Comparison of ENCODE assay signal across 8 cellular contexts in genomic region chr18:54776282-54776977, GRCh38. TPM values are rescaled to one million over a fixed set of nuclear protein-coding genes. Genes with fewer than 3 reads are reported as not detected.
DNase-seq lines count a peak whose midpoint lies in the region; ATAC-seq, FAIRE-seq and TF ChIP-seq lines count a peak whose summit lies in the region.

No MANE protein-coding gene starts in this region.

- ATAC-seq in HG02759 (IDR thresholded peaks at IDR 0.05; ENCODE audit: unreplicated experiment) (peak; percentile 88), Panc1 (peak; percentile 97)

- no TSS peak for BruUV-seq in Panc1 (replicated peaks; lab: Mats Ljungman, UMichigan)

- TF ChIP-seq POLR2A in Peyer's patch (IDR thresholded peaks at IDR 0.05), result no peak

- peak overlapping the region; percentile 39 for H3K27ac ChIP-seq in Panc1 (ENCODE audit: low read length)
- H3K27ac ChIP-seq in Peyer's patch, result no peak overlapping the region

- intact Hi-C loops in Panc1 (cut with micrococcal nuclease; ENCODE audit: unreplicated experiment), result no loop called here

- no peak for TF ChIP-seq CTCF in Panc1 (IDR thresholded peaks at IDR 0.05)
- TF ChIP-seq CTCF in fibroblast of the aortic adventitia (IDR thresholded peaks at IDR 0.05; ENCODE audit: insufficient read depth, low read length), result no peak
- TF ChIP-seq CTCF in Peyer's patch (IDR thresholded peaks at IDR 0.05), result no peak
- TF ChIP-seq CTCF in GM13976 (IDR thresholded peaks at IDR 0.05; ENCODE audit: borderline replicate concordance, control extremely low read depth, extremely low read depth, insufficient read depth, missing control alignments), result no peak

- H3K9me3 ChIP-seq in Panc1 (ENCODE audit: control insufficient read depth, insufficient read depth, low read depth, low read length) (no peaks in the 10 kb centered on the region), Peyer's patch (no peaks in the 10 kb centered on the region)

- H3K36me3 ChIP-seq in Panc1 (ENCODE audit: control insufficient read depth, insufficient read depth, low read length) (no peaks in the 10 kb centered on the region), Peyer's patch (no peaks in the 10 kb centered on the region)

- H3K4me3 ChIP-seq in Panc1 (ENCODE audit: low read depth in 2 of 2, low read length in 2 of 2) (no peak overlapping the region), fibroblast of the aortic adventitia (ENCODE audit: low read depth, low read length) (no peak overlapping the region), Peyer's patch (no peak overlapping the region)

- H3K4me1 ChIP-seq in Panc1 (ENCODE audit: control insufficient read depth, insufficient read depth, low read length) (peaks cover 9% of the 10 kb centered on the region), Peyer's patch (no peaks in the 10 kb centered on the region)

- POLR2A ChIA-PET in Panc1 (lab: Charles Lee), result no interaction called here

- DNase-seq in activated CD4-positive, alpha-beta T cell treated with anti-CD3 and anti-CD28 coated beads for 48 hours, result peak; percentile 59
- DNase-seq in activated CD4-positive, alpha-beta T cell treated with anti-CD3 and anti-CD28 coated beads for 1 hour, result no peak
- DNase-seq in Panc1 (ENCODE audit: low read depth, low spot score) (peak; percentile 89), fibroblast of the aortic adventitia (ENCODE audit: low read depth) (peak; percentile 98), urothelium cell line (ENCODE audit: low spot score) (peak; percentile 77), Peyer's patch (no peak), GM13976 (ENCODE audit: low spot score) (no peak)

- peak; percentile 20 for FAIRE-seq in urothelium cell line (lab: Jason Lieb, UNC)

- CTCF ChIA-PET in Panc1 (lab: Charles Lee), result no interaction called here

- in situ Hi-C loops in Panc1 (cut with HindIII; ENCODE audit: low pct_unique_long_range_greater_than_20kb, low sequenced_read_pairs) (no loop called here), GM13976 (cut with MboI; ENCODE audit: low sequenced_read_pairs, unreplicated experiment) (no loop called here)

- no peaks in the 10 kb centered on the region for H3K27me3 ChIP-seq in Panc1 (ENCODE audit: control insufficient read depth, insufficient read depth, low read length)
- H3K27me3 ChIP-seq in Peyer's patch, result no peaks in the 10 kb centered on the region

RNA-seq across cellular contexts. Expression of gene RAB27B, which starts 51.8 kb away (rescaled TPM):
- total RNA-seq in Panc1 (2021; ENCODE audit: unreplicated experiment) (3.9 TPM), fibroblast of the aortic adventitia (ENCODE audit: low replicate concordance) (1.7 and 38.0 TPM in 2 replicates), Peyer's patch (1 to 10 TPM; 2.5 to 7.1 (median 4.7) TPM)
- 2.0 TPM for polyA plus RNA-seq in Panc1 (2012; ENCODE audit: insufficient read length)

Comparison
In these comparisons a context has a peak if more than half of its experiments do, and no peak if none do; other contexts are left out.
1. DNase-seq: peak in activated CD4-positive, alpha-beta T cell treated with anti-CD3 and anti-CD28 coated beads for 48 hours (single experiment), Panc1 (single experiment), fibroblast of the aortic adventitia (single experiment) and urothelium cell line (single experiment); none in activated CD4-positive, alpha-beta T cell treated with anti-CD3 and anti-CD28 coated beads for 1 hour (single experiment), Peyer's patch (0 of 3) and GM13976 (single experiment).